In the genomic region with DNA sequence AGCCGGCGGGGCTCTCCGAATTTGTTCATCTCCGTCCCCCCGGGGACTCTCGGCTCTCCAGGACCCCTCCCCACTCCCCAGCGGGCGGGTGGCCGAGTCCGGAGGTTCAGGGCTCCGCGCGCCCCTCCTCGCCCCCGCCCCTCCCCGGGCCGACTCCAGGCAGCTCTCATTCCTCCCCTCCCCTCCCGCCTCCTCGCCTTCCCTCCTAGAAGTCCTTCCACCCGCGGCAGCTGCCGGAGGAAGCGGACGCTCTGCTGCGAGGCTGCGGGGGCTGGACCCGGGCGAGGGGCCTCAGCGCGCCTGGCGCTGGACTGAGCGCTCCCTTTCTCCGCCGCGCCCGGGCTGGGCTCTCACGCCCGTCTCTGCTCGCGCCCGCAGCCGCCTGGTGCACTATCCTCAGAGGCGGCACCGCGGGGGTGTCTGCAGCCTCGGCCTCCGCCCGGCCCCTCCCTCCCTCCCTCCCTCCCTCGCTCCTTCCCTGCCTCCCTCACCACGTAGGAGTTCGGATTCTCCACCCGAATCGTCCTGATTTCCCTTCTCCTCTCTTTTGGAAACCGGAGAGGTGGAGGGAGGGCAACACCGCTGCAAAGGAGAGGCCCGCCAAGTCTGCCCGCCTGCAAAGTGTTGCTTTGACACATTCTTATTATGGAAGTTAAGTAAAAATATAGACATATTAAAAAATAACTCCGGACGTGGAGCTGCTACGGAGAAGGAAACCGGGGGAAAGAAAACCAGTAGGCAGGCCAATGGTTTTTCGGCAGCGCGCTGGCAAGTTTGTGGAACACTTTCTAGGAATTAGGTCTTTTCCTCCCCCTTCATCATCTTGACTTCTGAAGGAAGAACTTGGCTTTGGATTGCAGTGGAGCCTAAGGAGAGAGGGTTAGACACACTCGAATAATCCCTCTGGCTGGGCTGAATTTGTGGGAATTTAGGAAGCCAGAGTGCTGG, we compare ENCODE assay signal across 8 cellular contexts. TPM values are rescaled to one million over a fixed set of nuclear protein-coding genes. Genes with fewer than 3 reads are reported as not detected.
A peak's percentile ranks its signal among the peaks of the same experiment; 100 is the strongest.
DNase-seq lines count a peak whose midpoint lies in the region; TF ChIP-seq lines count a peak whose summit lies in the region.

Gene ROBO2 (plus strand): TSS at position 494 of the 948 bp plus-strand sequence. CDS start 687 bp downstream, outside the sequence.

- H3K4me1 ChIP-seq in ascending aorta (no peaks in the 10 kb centered on the region), iPS-15b (ENCODE audit: control insufficient read depth, insufficient read depth, low read length) (peaks cover 5% of the 10 kb centered on the region)

- TF ChIP-seq CTCF in AG04449 (IDR thresholded peaks at IDR 0.05; ENCODE audit: insufficient read depth, low read length, missing control alignments) (no peak), ascending aorta (IDR thresholded peaks at IDR 0.05) (no peak)

- H3K27ac ChIP-seq in ascending aorta (peak within 1 kb of the TSS; percentile 63 to 73), skin epidermis (peak within 1 kb of the TSS in 15 of 21 experiments; percentile 18 to 72 (median 61))

- DNase-seq in AG04449 (ENCODE audit: low read depth, low spot score) = no peak
- peak in 1 of 2 donors; percentile 64 for DNase-seq in ascending aorta (ENCODE audit: low spot score in 2 of 2)
- DNase-seq in hepatic stellate cell (ENCODE audit: low spot score) = no peak
- no peak for DNase-seq in activated CD8-positive, alpha-beta memory T cell treated with anti-CD3 and anti-CD28 coated beads, Interleukin-2, amount 50 U/mL, for 48 hours
- DNase-seq in HPDE6-E6E7 (ENCODE audit: extremely low spot score) = no peak

- H3K4me3 ChIP-seq in AG04449 (ENCODE audit: low read depth, low read length) = peak within 1 kb of the TSS; percentile 37
- peak within 1 kb of the TSS; percentile 63 to 82 for H3K4me3 ChIP-seq in ascending aorta
- H3K4me3 ChIP-seq in iPS-15b (ENCODE audit: low read depth, low read length) = peak within 1 kb of the TSS; percentile 88
- H3K4me3 ChIP-seq in skin epidermis = peak within 1 kb of the TSS; percentile 38 to 59 (median 43)

- H3K36me3 ChIP-seq in ascending aorta (no peaks in the 10 kb centered on the region), iPS-15b (ENCODE audit: control insufficient read depth, insufficient read depth, low read length) (no peaks in the 10 kb centered on the region)

- CTCF ChIA-PET in AG04449 (lab: Yijun Ruan, JAX) = interaction anchor here (0.7 to 1.2 kb wide), 3 partner anchors 217 to 307 kb away, joined by 3 to 13 read pairs (median 4); no protein-coding TSS in a partner anchor

- H3K9ac ChIP-seq in iPS-15b (ENCODE audit: low read depth, low read length) = peak within 1 kb of the TSS; percentile 42

- intact Hi-C loops in ascending aorta (cut with DNase I) = loop anchor here (2.0 kb wide), 1 partner anchor 1605 kb away; no protein-coding TSS in a partner anchor

- no peaks in the 10 kb centered on the region for H3K9me3 ChIP-seq in ascending aorta
- H3K9me3 ChIP-seq in iPS-15b (ENCODE audit: control insufficient read depth, insufficient read depth, low read length) = no peaks in the 10 kb centered on the region

- H3K27me3 ChIP-seq in ascending aorta (no peaks in the 10 kb centered on the region), iPS-15b (ENCODE audit: control insufficient read depth, insufficient read depth, low read length) (peaks cover 28% of the 10 kb centered on the region)

- no peak for TF ChIP-seq EP300 in Ishikawa (IDR thresholded peaks at IDR 0.05; ENCODE audit: borderline replicate concordance)

- POLR2A ChIA-PET in AG04449 (lab: Yijun Ruan, JAX) = no interaction called here

- no peak for TF ChIP-seq RAD21 in Ishikawa (IDR thresholded peaks at IDR 0.05; ENCODE audit: low read depth)

TF ChIP-seq in Ishikawa, 13 proteins besides CTCF, POLR2A, EP300 and RAD21:
- TF ChIP-seq CREB1 (IDR thresholded peaks at IDR 0.05; ENCODE audit: low read depth) = no peak
- peak; percentile 71; the same call in 1 of the 2 replicates for TF ChIP-seq ZBTB7A (IDR thresholded peaks at IDR 0.05; ENCODE audit: low read depth)
TF ChIP-seq in Ishikawa: peak in this region for 1.

RNA-seq across cellular contexts. Expression of gene ROBO2, which starts in this region (rescaled TPM):
- total RNA-seq in ascending aorta = 2.9 TPM

Comparison
In these comparisons a context has a peak if more than half of its experiments do, and no peak if none do; other contexts are left out.
1. H3K4me3 ChIP-seq: peak in every context shown above with its lines; median percentile 88 in iPS-15b; 72 in ascending aorta; 43 in skin epidermis; 37 in AG04449.